Comparison of ENCODE assay signal across 2 cellular contexts in genomic region chr17:65595071-65595655, GRCh38.
TF ChIP-seq lines count a peak whose summit lies in the region.

No MANE protein-coding gene starts in this region.

TF ChIP-seq in IMR-90, 13 proteins besides CTCF, POLR2A, EP300 and RAD21:
- no peak for TF ChIP-seq RCOR1 (IDR thresholded peaks at IDR 0.05; ENCODE audit: insufficient replicate concordance, low read length)
- TF ChIP-seq USF2 (IDR thresholded peaks at IDR 0.05; ENCODE audit: low read depth, low read length) = peak; percentile 51; the same call in 1 of the 2 replicates

TF ChIP-seq in H1, 55 proteins besides CTCF, POLR2A, EP300 and RAD21:
- no peak for TF ChIP-seq HDAC6 (IDR thresholded peaks at IDR 0.05; ENCODE audit: low read depth, low read length)
- TF ChIP-seq ZNF274 (IDR thresholded peaks at IDR 0.05; ENCODE audit: borderline replicate concordance, extremely low read depth, low read length) = no peak
